In the genomic region with DNA sequence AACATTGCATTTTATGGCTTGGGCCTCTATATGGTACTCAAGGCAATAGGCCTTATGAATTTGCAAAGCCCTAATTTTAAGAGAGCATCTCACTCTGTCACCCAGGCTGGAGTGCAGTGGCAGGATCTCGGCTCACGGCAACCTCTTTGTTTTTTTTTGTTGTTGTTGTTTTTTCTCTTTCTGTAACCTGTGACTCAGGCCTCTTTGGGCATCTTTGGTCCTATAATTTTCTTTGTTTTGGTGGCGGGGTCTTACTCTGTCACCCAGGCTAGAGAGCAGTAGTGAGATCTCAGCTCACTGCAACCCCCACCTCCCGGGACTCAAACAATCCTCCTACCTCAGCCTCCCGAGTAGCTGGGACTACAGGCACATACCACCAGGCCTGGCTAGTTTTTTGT, we compare ENCODE assay signal across 12 cellular contexts. TPM values are rescaled to one million over a fixed set of nuclear protein-coding genes. Genes with fewer than 3 reads are reported as not detected.
A peak's percentile ranks its signal among the peaks of the same experiment; 100 is the strongest.
DNase-seq lines count a peak whose midpoint lies in the region; ATAC-seq and TF ChIP-seq lines count a peak whose summit lies in the region.
"Had no signal": no experiment of that assay in that cellular context is flagged by ENCODE, and none has a peak within 500 bp of the region (broad histone marks: within the 10 kb centered on the region; RNA-seq: fewer than 3 reads in every experiment).

No MANE protein-coding gene starts in this region.

- POLR2A ChIA-PET in IMR-90 (lab: Charles Lee; ENCODE audit: unreplicated experiment) = interaction anchor here (0.6 to 1.1 kb wide), 2 partner anchors 9 to 21 kb away, joined by 4 to 5 read pairs; no protein-coding TSS in a partner anchor

- no peak overlapping the region for H4K91ac ChIP-seq in IMR-90 (ENCODE audit: insufficient read depth, low read depth, low read length)

- H3K36me3 ChIP-seq in IMR-90 (ENCODE audit: control insufficient read depth, insufficient read depth, low read length) = no peaks in the 10 kb centered on the region
- H3K36me3 ChIP-seq in brain microvascular endothelial cell (replicated peaks) = no peaks in the 10 kb centered on the region
- no peaks in the 10 kb centered on the region for H3K36me3 ChIP-seq in osteoblast (ENCODE audit: insufficient read depth, low read length)
- H3K36me3 ChIP-seq: gastroesophageal sphincter had no signal

- H3K4me3 ChIP-seq in IMR-90 (ENCODE audit: insufficient read depth, low read depth, low read length) = no peak overlapping the region
- no peak overlapping the region for H3K4me3 ChIP-seq in brain microvascular endothelial cell (ENCODE audit: low read depth, low read length)
- no peak overlapping the region for H3K4me3 ChIP-seq in osteoblast (ENCODE audit: insufficient read depth, low read length)
- H3K4me3 ChIP-seq: gastroesophageal sphincter had no signal

- no peak overlapping the region for H2BK15ac ChIP-seq in IMR-90 (ENCODE audit: low read depth, low read length)

- no TSS peak for BruUV-seq in IMR-90 (replicated peaks; lab: Mats Ljungman, UMichigan)

- no peak overlapping the region for H3K56ac ChIP-seq in IMR-90 (ENCODE audit: extremely low read depth, insufficient read depth, low read length)

- TF ChIP-seq POLR2A in IMR-90 (IDR thresholded peaks at IDR 0.05; ENCODE audit: low read depth, low read length) = no peak

- H3K4me2 ChIP-seq in IMR-90 (ENCODE audit: low read depth, low read length) = no peak overlapping the region
- no peak overlapping the region for H3K4me2 ChIP-seq in osteoblast (ENCODE audit: insufficient read depth, low read length)

- no peak overlapping the region for H3K4ac ChIP-seq in IMR-90 (ENCODE audit: low read depth, low read length)

- H3K4me1 ChIP-seq in IMR-90 (ENCODE audit: control insufficient read depth, insufficient read depth, low read length) (peaks cover 23% of the 10 kb centered on the region), osteoblast (ENCODE audit: insufficient read depth, low read length) (peaks cover 47% of the 10 kb centered on the region)

- peak overlapping the region in 1 of 2 experiments; percentile 49; a peak in 2 of 4 replicates for H4K8ac ChIP-seq in IMR-90 (ENCODE audit: low read depth in 2 of 2, low read length in 2 of 2)

- intact Hi-C loops in IMR-90 (cut with micrococcal nuclease) = no loop called here

- H2AFZ ChIP-seq in IMR-90 (replicated peaks; ENCODE audit: low read length, poor library complexity) = no peak overlapping the region
- H2AFZ ChIP-seq in osteoblast (ENCODE audit: low read length) = no peak overlapping the region

- H3K9me1 ChIP-seq in IMR-90 (ENCODE audit: insufficient read depth, low read length) = peaks cover 23% of the 10 kb centered on the region

- H4K20me1 ChIP-seq in IMR-90 (ENCODE audit: insufficient read depth, low read length) (no peaks in the 10 kb centered on the region), osteoblast (ENCODE audit: insufficient read depth, low read length) (no peaks in the 10 kb centered on the region)

- no peak overlapping the region for H3K27ac ChIP-seq in IMR-90 (ENCODE audit: insufficient read depth, low read length)
- peak overlapping the region; percentile 82 for H3K27ac ChIP-seq in brain microvascular endothelial cell
- peak overlapping the region; percentile 22 for H3K27ac ChIP-seq in osteoblast (ENCODE audit: low read depth, low read length)

- H2AK9ac ChIP-seq in IMR-90 (replicated peaks; ENCODE audit: low read depth, low read length, poor library complexity) = no peak overlapping the region

- H3K27me3 ChIP-seq in IMR-90 (ENCODE audit: control insufficient read depth, insufficient read depth, low read length) (no peaks in the 10 kb centered on the region; the same call in 1 of the 2 replicates), brain microvascular endothelial cell (replicated peaks) (no peaks in the 10 kb centered on the region), osteoblast (ENCODE audit: insufficient read depth, low read length) (no peaks in the 10 kb centered on the region)
- H3K27me3 ChIP-seq: gastroesophageal sphincter had no signal

- H3K18ac ChIP-seq in IMR-90 (ENCODE audit: low read depth, low read length) = no peak overlapping the region

- no CpG with 5 or more reads among the region's 5 CpGs for WGBS in IMR-90 (ENCODE audit: extremely low coverage in 2 of 2, insufficient read length in 1 of 2), 2 experiments

- no peak overlapping the region for H4K5ac ChIP-seq in IMR-90 (ENCODE audit: low read depth, low read length)

- TF ChIP-seq RAD21 in IMR-90 (IDR thresholded peaks at IDR 0.05; ENCODE audit: low read length) = no peak

- H2BK20ac ChIP-seq in IMR-90 (ENCODE audit: low read depth, low read length) = peak overlapping the region; percentile 71; the same call in 1 of the 2 replicates

- ATAC-seq in IMR-90 (ENCODE audit: low read depth) (no peak), HG02973 (IDR thresholded peaks at IDR 0.05; ENCODE audit: unreplicated experiment) (no peak)

- H3K79me2 ChIP-seq in osteoblast (ENCODE audit: insufficient read depth, low read length) = no peaks in the 10 kb centered on the region

- H2BK120ac ChIP-seq in IMR-90 (ENCODE audit: low read depth, low read length) = peak overlapping the region; percentile 84; the same call in 1 of the 2 replicates

- H3K79me1 ChIP-seq in IMR-90 (ENCODE audit: low read depth in 1 of 2, low read length in 2 of 2) = 0 out of 4 replicates have a peak, but pooled peaks cover 0 to 3% of the 10 kb centered on the region in 2 experiments

- no peaks in the 10 kb centered on the region for H3K9me3 ChIP-seq in IMR-90 (ENCODE audit: control insufficient read depth, insufficient read depth, low read length)
- H3K9me3 ChIP-seq in osteoblast (ENCODE audit: low read depth, low read length) = no peaks in the 10 kb centered on the region
- H3K9me3 ChIP-seq: gastroesophageal sphincter had no signal

- in situ Hi-C loops in IMR-90 (cut with MboI; ENCODE audit: low sequenced_read_pairs) (no loop called here), brain microvascular endothelial cell (cut with HindIII; ENCODE audit: low pct_ligation_motif_present, low sequenced_read_pairs) (no loop called here)

- no peak overlapping the region for H2AK5ac ChIP-seq in IMR-90 (ENCODE audit: low read depth, low read length)

- H3K14ac ChIP-seq in IMR-90 (replicated peaks; ENCODE audit: low read depth, low read length) = no peak overlapping the region

- no peak overlapping the region for H3K9ac ChIP-seq in IMR-90 (ENCODE audit: low read depth, low read length)

- H3K23ac ChIP-seq in IMR-90 (ENCODE audit: low read depth, low read length) = no peak overlapping the region

- DNase-seq in CD1c-positive myeloid dendritic cell (ENCODE audit: extremely low spot score) = peak; percentile 33
- no peak for DNase-seq in IMR-90
- DNase-seq in brain microvascular endothelial cell = no peak
- no peak for DNase-seq in osteoblast (ENCODE audit: insufficient read length, low spot score, missing footprints)
- DNase-seq in NCI-H1694 (lab: John Stamatoyannopoulos, UW) = no peak
- DNase-seq in KG1 (lab: John Stamatoyannopoulos, UW) = no peak
- no peak for DNase-seq in NCI-H1417 treated with DMSO at 0.1 percent for 48 hours (lab: John Stamatoyannopoulos, UW)
- DNase-seq: activated CD4-positive, alpha-beta T cell treated with anti-CD3 and anti-CD28 coated beads, Interleukin-2, amount 50 U/mL, for 1 hour; GOT3; NCI-H748 treated with DMSO at 0.1 percent for 48 hours had no signal

- dilution Hi-C loops in IMR-90 (cut with HindIII; ENCODE audit: low sequenced_read_pairs, unreplicated experiment) = no loop called here

- CTCF ChIA-PET in IMR-90 (lab: Yijun Ruan, JAX) = interaction anchor here (0.7 kb wide), 1 partner anchor 26 kb away, joined by 3 read pairs; no protein-coding TSS in a partner anchor

- no peak overlapping the region for H2BK5ac ChIP-seq in IMR-90 (ENCODE audit: low read depth, low read length, poor library complexity, severe bottlenecking)

- TF ChIP-seq CTCF in IMR-90 (conservative IDR thresholded peaks at IDR 0.05; ENCODE audit: low read depth, low read length) (no peak), brain microvascular endothelial cell (IDR thresholded peaks at IDR 0.05; ENCODE audit: low read depth, low read length, missing control alignments) (no peak), osteoblast (IDR thresholded peaks at IDR 0.05; ENCODE audit: extremely low read depth, low read depth, low read length) (no peak)

TF ChIP-seq in IMR-90, 13 proteins besides CTCF, POLR2A, EP300 and RAD21 (continues in another document):
- no peak for TF ChIP-seq NFE2L2 (IDR thresholded peaks at IDR 0.05; ENCODE audit: low read depth, low read length)
- TF ChIP-seq FOS (IDR thresholded peaks at IDR 0.05; ENCODE audit: low read depth, low read length) = no peak
- TF ChIP-seq MAFK (IDR thresholded peaks at IDR 0.05; ENCODE audit: low read depth, low read length) = no peak
- no peak for TF ChIP-seq SMC3 (IDR thresholded peaks at IDR 0.05; ENCODE audit: low read depth, low read length)
- no peak for TF ChIP-seq RCOR1 (IDR thresholded peaks at IDR 0.05; ENCODE audit: insufficient replicate concordance, low read length)
- no peak for TF ChIP-seq MXI1 (IDR thresholded peaks at IDR 0.05; ENCODE audit: borderline replicate concordance, low read depth, low read length)
- TF ChIP-seq, protein P1, sequence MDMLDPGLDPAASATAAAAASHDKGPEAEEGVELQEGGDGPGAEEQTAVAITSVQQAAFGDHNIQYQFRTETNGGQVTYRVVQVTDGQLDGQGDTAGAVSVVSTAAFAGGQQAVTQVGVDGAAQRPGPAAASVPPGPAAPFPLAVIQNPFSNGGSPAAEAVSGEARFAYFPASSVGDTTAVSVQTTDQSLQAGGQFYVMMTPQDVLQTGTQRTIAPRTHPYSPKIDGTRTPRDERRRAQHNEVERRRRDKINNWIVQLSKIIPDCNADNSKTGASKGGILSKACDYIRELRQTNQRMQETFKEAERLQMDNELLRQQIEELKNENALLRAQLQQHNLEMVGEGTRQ (IDR thresholded peaks at IDR 0.05; ENCODE audit: low read depth, low read length) = no peak
- no peak for TF ChIP-seq BHLHE40 (IDR thresholded peaks at IDR 0.05; ENCODE audit: low read depth, low read length)
- TF ChIP-seq CEBPB (IDR thresholded peaks at IDR 0.05; ENCODE audit: low read depth, low read length) = no peak
- no peak for TF ChIP-seq RFX5 (IDR thresholded peaks at IDR 0.05; ENCODE audit: low read depth, low read length)

RNA-seq across cellular contexts. Expression of gene HERPUD1, which starts 21.8 kb away (rescaled TPM):
- 83.3 and 148 TPM in 2 replicates for total RNA-seq in IMR-90 (2012; rRNA removed)
- polyA plus RNA-seq in IMR-90 (2012; rRNA removed) = 122 and 130 TPM in 2 replicates
- polyA plus RNA-seq in IMR-90 (2012; cell fraction: cytosol; rRNA removed) = 188 and 191 TPM in 2 replicates
- polyA plus RNA-seq in IMR-90 (2012; cell fraction: nucleus; rRNA removed; ENCODE audit: low replicate concordance) = 154 and 210 TPM in 2 replicates
- total RNA-seq in osteoblast = 190 and 209 TPM in 2 replicates

RNA-seq across cellular contexts. Expression of gene SLC12A3, which starts 45.1 kb away (rescaled TPM):
- total RNA-seq in IMR-90 (2012; rRNA removed) = not detected in 2 replicates
- not detected in 2 replicates for polyA plus RNA-seq in IMR-90 (2012; rRNA removed)
- not detected in 2 replicates for polyA plus RNA-seq in IMR-90 (2012; cell fraction: cytosol; rRNA removed)
- polyA plus RNA-seq in IMR-90 (2012; cell fraction: nucleus; rRNA removed; ENCODE audit: low replicate concordance) = not detected in 2 replicates
- not detected in 2 replicates for total RNA-seq in osteoblast
- total RNA-seq: gastroesophageal sphincter had no signal

RNA-seq across cellular contexts. Expression of gene CETP, which starts 51.6 kb away (rescaled TPM):
- not detected in 2 replicates for total RNA-seq in IMR-90 (2012; rRNA removed)
- not detected in 2 replicates for polyA plus RNA-seq in IMR-90 (2012; rRNA removed)
- not detected in 2 replicates for polyA plus RNA-seq in IMR-90 (2012; cell fraction: cytosol; rRNA removed)
- 0.07 and 0.18 TPM in 2 replicates for polyA plus RNA-seq in IMR-90 (2012; cell fraction: nucleus; rRNA removed; ENCODE audit: low replicate concordance)
- total RNA-seq in osteoblast = not detected in 2 replicates
